Comparison of ENCODE assay signal across 1 cellular context in the genomic region with DNA sequence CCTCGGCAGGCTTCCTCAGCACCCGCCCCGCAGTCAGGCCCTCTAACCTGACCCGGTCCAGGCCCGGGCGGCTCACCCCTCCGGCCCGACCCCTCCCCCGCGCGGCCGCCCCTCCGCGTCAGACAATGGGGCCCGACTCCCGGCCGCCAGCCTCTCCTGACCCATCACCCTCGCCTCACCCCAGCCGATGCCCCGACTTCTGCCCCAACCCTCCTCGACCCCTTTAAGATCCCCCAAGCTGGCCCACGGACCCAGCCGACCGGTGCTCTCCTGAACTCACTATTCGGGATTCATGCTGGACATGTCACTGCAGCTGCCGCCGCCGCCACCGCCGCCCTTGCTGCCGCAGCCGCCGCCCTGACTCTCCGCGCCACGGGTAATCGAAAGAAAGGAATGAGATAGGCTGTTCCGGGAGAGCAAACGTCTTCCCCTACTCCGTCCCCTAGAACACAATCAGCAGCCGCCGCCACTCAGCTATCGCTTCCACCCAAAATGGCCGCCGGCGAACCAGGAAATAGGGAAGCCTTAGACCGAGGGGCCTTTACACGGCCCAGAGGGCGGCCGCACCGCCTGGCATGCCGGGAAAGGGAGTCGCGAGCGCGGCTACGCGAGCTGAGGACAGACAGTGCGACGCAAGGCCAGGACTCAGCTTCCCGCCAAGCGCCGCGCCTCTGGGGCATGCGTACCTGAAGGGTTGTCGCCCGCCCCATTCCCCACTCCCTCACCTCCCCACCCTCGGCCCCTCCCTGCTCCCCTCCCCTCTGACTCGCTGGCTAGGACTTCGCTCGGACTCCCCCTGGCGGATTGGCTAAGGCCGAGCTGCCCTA.
TF ChIP-seq lines count a peak whose summit lies in the region.

A gene (minus strand): TSS at position 494 of the 827 bp plus-strand sequence. CDS start 191 bp downstream, at position 303.

TF ChIP-seq in K562, 482 proteins besides CTCF, POLR2A, EP300 and RAD21 (continued from another document and continues in another):
- TF ChIP-seq, protein P1, sequence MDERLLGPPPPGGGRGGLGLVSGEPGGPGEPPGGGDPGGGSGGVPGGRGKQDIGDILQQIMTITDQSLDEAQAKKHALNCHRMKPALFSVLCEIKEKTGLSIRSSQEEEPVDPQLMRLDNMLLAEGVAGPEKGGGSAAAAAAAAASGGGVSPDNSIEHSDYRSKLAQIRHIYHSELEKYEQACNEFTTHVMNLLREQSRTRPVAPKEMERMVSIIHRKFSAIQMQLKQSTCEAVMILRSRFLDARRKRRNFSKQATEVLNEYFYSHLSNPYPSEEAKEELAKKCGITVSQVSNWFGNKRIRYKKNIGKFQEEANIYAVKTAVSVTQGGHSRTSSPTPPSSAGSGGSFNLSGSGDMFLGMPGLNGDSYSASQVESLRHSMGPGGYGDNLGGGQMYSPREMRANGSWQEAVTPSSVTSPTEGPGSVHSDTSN (CRISPR knock-in tag; IDR thresholded peaks at IDR 0.05; ENCODE audit: low read depth): no peak
- TF ChIP-seq, protein P1 (tag; conservative IDR thresholded peaks at IDR 0.05; ENCODE audit: low read depth): no peak
- TF ChIP-seq, protein P2, sequence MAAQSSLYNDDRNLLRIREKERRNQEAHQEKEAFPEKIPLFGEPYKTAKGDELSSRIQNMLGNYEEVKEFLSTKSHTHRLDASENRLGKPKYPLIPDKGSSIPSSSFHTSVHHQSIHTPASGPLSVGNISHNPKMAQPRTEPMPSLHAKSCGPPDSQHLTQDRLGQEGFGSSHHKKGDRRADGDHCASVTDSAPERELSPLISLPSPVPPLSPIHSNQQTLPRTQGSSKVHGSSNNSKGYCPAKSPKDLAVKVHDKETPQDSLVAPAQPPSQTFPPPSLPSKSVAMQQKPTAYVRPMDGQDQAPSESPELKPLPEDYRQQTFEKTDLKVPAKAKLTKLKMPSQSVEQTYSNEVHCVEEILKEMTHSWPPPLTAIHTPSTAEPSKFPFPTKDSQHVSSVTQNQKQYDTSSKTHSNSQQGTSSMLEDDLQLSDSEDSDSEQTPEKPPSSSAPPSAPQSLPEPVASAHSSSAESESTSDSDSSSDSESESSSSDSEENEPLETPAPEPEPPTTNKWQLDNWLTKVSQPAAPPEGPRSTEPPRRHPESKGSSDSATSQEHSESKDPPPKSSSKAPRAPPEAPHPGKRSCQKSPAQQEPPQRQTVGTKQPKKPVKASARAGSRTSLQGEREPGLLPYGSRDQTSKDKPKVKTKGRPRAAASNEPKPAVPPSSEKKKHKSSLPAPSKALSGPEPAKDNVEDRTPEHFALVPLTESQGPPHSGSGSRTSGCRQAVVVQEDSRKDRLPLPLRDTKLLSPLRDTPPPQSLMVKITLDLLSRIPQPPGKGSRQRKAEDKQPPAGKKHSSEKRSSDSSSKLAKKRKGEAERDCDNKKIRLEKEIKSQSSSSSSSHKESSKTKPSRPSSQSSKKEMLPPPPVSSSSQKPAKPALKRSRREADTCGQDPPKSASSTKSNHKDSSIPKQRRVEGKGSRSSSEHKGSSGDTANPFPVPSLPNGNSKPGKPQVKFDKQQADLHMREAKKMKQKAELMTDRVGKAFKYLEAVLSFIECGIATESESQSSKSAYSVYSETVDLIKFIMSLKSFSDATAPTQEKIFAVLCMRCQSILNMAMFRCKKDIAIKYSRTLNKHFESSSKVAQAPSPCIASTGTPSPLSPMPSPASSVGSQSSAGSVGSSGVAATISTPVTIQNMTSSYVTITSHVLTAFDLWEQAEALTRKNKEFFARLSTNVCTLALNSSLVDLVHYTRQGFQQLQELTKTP (IDR thresholded peaks at IDR 0.05; ENCODE audit: low read depth in 1 of 2, partially characterized antibody in 2 of 2): peak; percentile 8 to 97
- TF ChIP-seq ZNF3 (CRISPR knock-in tag; IDR thresholded peaks at IDR 0.05) (no peak), NONO (IDR thresholded peaks at IDR 0.05; ENCODE audit: low read depth in 2 of 2, low read length in 1 of 2) (no peak), TCF3 (CRISPR knock-in tag; IDR thresholded peaks at IDR 0.05) (no peak), MAFG (tag; conservative IDR thresholded peaks at IDR 0.05) (no peak), BACH1 (tag; IDR thresholded peaks at IDR 0.05) (no peak; the same call in 1 of the 2 replicates), ZNF133 (CRISPR knock-in tag; IDR thresholded peaks at IDR 0.05) (no peak), NFYB (IDR thresholded peaks at IDR 0.05; ENCODE audit: extremely low read depth, insufficient read length) (peak; percentile 35), XRCC5 (IDR thresholded peaks at IDR 0.05; ENCODE audit: low read depth, low read length) (no peak), CAMTA2 (CRISPR knock-in tag; conservative IDR thresholded peaks at IDR 0.05) (no peak), ZNF764 (CRISPR knock-in tag; IDR thresholded peaks at IDR 0.05; ENCODE audit: low read depth) (no peak), MTA3 (IDR thresholded peaks at IDR 0.05; ENCODE audit: borderline replicate concordance) (peak; percentile 62; the same call in 1 of the 2 replicates)
- TF ChIP-seq, protein P3, sequence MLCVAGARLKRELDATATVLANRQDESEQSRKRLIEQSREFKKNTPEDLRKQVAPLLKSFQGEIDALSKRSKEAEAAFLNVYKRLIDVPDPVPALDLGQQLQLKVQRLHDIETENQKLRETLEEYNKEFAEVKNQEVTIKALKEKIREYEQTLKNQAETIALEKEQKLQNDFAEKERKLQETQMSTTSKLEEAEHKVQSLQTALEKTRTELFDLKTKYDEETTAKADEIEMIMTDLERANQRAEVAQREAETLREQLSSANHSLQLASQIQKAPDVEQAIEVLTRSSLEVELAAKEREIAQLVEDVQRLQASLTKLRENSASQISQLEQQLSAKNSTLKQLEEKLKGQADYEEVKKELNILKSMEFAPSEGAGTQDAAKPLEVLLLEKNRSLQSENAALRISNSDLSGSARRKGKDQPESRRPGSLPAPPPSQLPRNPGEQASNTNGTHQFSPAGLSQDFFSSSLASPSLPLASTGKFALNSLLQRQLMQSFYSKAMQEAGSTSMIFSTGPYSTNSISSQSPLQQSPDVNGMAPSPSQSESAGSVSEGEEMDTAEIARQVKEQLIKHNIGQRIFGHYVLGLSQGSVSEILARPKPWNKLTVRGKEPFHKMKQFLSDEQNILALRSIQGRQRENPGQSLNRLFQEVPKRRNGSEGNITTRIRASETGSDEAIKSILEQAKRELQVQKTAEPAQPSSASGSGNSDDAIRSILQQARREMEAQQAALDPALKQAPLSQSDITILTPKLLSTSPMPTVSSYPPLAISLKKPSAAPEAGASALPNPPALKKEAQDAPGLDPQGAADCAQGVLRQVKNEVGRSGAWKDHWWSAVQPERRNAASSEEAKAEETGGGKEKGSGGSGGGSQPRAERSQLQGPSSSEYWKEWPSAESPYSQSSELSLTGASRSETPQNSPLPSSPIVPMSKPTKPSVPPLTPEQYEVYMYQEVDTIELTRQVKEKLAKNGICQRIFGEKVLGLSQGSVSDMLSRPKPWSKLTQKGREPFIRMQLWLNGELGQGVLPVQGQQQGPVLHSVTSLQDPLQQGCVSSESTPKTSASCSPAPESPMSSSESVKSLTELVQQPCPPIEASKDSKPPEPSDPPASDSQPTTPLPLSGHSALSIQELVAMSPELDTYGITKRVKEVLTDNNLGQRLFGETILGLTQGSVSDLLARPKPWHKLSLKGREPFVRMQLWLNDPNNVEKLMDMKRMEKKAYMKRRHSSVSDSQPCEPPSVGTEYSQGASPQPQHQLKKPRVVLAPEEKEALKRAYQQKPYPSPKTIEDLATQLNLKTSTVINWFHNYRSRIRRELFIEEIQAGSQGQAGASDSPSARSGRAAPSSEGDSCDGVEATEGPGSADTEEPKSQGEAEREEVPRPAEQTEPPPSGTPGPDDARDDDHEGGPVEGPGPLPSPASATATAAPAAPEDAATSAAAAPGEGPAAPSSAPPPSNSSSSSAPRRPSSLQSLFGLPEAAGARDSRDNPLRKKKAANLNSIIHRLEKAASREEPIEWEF (CRISPR knock-in tag; IDR thresholded peaks at IDR 0.05): no peak
- TF ChIP-seq, protein P4, sequence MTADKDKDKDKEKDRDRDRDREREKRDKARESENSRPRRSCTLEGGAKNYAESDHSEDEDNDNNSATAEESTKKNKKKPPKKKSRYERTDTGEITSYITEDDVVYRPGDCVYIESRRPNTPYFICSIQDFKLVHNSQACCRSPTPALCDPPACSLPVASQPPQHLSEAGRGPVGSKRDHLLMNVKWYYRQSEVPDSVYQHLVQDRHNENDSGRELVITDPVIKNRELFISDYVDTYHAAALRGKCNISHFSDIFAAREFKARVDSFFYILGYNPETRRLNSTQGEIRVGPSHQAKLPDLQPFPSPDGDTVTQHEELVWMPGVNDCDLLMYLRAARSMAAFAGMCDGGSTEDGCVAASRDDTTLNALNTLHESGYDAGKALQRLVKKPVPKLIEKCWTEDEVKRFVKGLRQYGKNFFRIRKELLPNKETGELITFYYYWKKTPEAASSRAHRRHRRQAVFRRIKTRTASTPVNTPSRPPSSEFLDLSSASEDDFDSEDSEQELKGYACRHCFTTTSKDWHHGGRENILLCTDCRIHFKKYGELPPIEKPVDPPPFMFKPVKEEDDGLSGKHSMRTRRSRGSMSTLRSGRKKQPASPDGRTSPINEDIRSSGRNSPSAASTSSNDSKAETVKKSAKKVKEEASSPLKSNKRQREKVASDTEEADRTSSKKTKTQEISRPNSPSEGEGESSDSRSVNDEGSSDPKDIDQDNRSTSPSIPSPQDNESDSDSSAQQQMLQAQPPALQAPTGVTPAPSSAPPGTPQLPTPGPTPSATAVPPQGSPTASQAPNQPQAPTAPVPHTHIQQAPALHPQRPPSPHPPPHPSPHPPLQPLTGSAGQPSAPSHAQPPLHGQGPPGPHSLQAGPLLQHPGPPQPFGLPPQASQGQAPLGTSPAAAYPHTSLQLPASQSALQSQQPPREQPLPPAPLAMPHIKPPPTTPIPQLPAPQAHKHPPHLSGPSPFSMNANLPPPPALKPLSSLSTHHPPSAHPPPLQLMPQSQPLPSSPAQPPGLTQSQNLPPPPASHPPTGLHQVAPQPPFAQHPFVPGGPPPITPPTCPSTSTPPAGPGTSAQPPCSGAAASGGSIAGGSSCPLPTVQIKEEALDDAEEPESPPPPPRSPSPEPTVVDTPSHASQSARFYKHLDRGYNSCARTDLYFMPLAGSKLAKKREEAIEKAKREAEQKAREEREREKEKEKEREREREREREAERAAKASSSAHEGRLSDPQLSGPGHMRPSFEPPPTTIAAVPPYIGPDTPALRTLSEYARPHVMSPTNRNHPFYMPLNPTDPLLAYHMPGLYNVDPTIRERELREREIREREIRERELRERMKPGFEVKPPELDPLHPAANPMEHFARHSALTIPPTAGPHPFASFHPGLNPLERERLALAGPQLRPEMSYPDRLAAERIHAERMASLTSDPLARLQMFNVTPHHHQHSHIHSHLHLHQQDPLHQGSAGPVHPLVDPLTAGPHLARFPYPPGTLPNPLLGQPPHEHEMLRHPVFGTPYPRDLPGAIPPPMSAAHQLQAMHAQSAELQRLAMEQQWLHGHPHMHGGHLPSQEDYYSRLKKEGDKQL (CRISPR knock-in tag; IDR thresholded peaks at IDR 0.05; ENCODE audit: borderline replicate concordance): no peak
- TF ChIP-seq, protein P5, sequence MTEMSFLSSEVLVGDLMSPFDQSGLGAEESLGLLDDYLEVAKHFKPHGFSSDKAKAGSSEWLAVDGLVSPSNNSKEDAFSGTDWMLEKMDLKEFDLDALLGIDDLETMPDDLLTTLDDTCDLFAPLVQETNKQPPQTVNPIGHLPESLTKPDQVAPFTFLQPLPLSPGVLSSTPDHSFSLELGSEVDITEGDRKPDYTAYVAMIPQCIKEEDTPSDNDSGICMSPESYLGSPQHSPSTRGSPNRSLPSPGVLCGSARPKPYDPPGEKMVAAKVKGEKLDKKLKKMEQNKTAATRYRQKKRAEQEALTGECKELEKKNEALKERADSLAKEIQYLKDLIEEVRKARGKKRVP (CRISPR knock-in tag; IDR thresholded peaks at IDR 0.05): no peak
- TF ChIP-seq, protein P6, sequence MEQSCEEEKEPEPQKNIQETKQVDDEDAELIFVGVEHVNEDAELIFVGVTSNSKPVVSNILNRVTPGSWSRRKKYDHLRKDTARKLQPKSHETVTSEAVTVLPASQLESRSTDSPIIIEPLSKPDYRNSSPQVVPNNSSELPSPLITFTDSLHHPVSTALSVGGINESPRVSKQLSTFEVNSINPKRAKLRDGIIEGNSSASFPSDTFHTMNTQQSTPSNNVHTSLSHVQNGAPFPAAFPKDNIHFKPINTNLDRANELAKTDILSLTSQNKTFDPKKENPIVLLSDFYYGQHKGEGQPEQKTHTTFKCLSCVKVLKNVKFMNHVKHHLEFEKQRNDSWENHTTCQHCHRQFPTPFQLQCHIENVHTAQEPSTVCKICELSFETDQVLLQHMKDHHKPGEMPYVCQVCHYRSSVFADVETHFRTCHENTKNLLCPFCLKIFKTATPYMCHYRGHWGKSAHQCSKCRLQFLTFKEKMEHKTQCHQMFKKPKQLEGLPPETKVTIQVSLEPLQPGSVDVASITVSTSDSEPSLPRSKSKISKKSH (CRISPR knock-in tag; IDR thresholded peaks at IDR 0.05): no peak
- TF ChIP-seq, protein P7, sequence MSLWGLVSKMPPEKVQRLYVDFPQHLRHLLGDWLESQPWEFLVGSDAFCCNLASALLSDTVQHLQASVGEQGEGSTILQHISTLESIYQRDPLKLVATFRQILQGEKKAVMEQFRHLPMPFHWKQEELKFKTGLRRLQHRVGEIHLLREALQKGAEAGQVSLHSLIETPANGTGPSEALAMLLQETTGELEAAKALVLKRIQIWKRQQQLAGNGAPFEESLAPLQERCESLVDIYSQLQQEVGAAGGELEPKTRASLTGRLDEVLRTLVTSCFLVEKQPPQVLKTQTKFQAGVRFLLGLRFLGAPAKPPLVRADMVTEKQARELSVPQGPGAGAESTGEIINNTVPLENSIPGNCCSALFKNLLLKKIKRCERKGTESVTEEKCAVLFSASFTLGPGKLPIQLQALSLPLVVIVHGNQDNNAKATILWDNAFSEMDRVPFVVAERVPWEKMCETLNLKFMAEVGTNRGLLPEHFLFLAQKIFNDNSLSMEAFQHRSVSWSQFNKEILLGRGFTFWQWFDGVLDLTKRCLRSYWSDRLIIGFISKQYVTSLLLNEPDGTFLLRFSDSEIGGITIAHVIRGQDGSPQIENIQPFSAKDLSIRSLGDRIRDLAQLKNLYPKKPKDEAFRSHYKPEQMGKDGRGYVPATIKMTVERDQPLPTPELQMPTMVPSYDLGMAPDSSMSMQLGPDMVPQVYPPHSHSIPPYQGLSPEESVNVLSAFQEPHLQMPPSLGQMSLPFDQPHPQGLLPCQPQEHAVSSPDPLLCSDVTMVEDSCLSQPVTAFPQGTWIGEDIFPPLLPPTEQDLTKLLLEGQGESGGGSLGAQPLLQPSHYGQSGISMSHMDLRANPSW (CRISPR knock-in tag; IDR thresholded peaks at IDR 0.05): no peak
